Comparison of ENCODE assay signal across 1 cellular context in genomic region chr13:81116461-81117282, GRCh38.
TF ChIP-seq lines count a peak whose summit lies in the region.

No MANE protein-coding gene starts in this region.

TF ChIP-seq in A549, 52 proteins besides CTCF, POLR2A, EP300 and RAD21 (continued from another document):
- TF ChIP-seq CBX2 (IDR thresholded peaks at IDR 0.05; ENCODE audit: borderline replicate concordance, low read depth) = no peak
- no peak for TF ChIP-seq ZSCAN20 (CRISPR knock-in tag; IDR thresholded peaks at IDR 0.05)
- TF ChIP-seq KDM1A (IDR thresholded peaks at IDR 0.05; ENCODE audit: low read depth) = no peak
- no peak for TF ChIP-seq HEYL (CRISPR knock-in tag; IDR thresholded peaks at IDR 0.05)
- TF ChIP-seq HOXB5 (CRISPR knock-in tag; IDR thresholded peaks at IDR 0.05) = no peak
- no peak for TF ChIP-seq CHD2 (IDR thresholded peaks at IDR 0.05; ENCODE audit: low read length, partially characterized antibody)
- TF ChIP-seq MAZ (IDR thresholded peaks at IDR 0.05; ENCODE audit: borderline replicate concordance, low read depth, low read length) = no peak
- TF ChIP-seq FOSL2 (IDR thresholded peaks at IDR 0.05) = no peak
- no peak for TF ChIP-seq FOSL2 (CRISPR knock-in tag; IDR thresholded peaks at IDR 0.05)
- no peak for TF ChIP-seq POLR2AphosphoS2 (conservative IDR thresholded peaks at IDR 0.05; ENCODE audit: low read length)
- TF ChIP-seq, protein P1, sequence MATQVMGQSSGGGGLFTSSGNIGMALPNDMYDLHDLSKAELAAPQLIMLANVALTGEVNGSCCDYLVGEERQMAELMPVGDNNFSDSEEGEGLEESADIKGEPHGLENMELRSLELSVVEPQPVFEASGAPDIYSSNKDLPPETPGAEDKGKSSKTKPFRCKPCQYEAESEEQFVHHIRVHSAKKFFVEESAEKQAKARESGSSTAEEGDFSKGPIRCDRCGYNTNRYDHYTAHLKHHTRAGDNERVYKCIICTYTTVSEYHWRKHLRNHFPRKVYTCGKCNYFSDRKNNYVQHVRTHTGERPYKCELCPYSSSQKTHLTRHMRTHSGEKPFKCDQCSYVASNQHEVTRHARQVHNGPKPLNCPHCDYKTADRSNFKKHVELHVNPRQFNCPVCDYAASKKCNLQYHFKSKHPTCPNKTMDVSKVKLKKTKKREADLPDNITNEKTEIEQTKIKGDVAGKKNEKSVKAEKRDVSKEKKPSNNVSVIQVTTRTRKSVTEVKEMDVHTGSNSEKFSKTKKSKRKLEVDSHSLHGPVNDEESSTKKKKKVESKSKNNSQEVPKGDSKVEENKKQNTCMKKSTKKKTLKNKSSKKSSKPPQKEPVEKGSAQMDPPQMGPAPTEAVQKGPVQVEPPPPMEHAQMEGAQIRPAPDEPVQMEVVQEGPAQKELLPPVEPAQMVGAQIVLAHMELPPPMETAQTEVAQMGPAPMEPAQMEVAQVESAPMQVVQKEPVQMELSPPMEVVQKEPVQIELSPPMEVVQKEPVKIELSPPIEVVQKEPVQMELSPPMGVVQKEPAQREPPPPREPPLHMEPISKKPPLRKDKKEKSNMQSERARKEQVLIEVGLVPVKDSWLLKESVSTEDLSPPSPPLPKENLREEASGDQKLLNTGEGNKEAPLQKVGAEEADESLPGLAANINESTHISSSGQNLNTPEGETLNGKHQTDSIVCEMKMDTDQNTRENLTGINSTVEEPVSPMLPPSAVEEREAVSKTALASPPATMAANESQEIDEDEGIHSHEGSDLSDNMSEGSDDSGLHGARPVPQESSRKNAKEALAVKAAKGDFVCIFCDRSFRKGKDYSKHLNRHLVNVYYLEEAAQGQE (IDR thresholded peaks at IDR 0.05) = no peak
- TF ChIP-seq PBX3 (IDR thresholded peaks at IDR 0.05) = no peak
- TF ChIP-seq ATOH8 (CRISPR knock-in tag; IDR thresholded peaks at IDR 0.05; ENCODE audit: low read depth) = no peak
